11 cellular contexts compared by ENCODE assay signal in genomic region chr3:46369675-46370132, GRCh38. TPM values are rescaled to one million over a fixed set of nuclear protein-coding genes. Genes with fewer than 3 reads are reported as not detected.
A peak's percentile ranks its signal among the peaks of the same experiment; 100 is the strongest.
DNase-seq lines count a peak whose midpoint lies in the region; ATAC-seq and TF ChIP-seq lines count a peak whose summit lies in the region.
"Had no signal": no experiment of that assay in that cellular context is flagged by ENCODE, and none has a peak within 500 bp of the region (broad histone marks: within the 10 kb centered on the region; RNA-seq: fewer than 3 reads in every experiment).

No MANE protein-coding gene starts in this region.

- H3K36me3 ChIP-seq in left ventricle myocardium inferior = no peaks in the 10 kb centered on the region
- H3K36me3 ChIP-seq: adrenal gland had no signal

- H3K27ac ChIP-seq in left ventricle myocardium inferior (replicated peaks) = no peak overlapping the region

- no peak for TF ChIP-seq CTCF in left ventricle myocardium inferior (IDR thresholded peaks at IDR 0.05; ENCODE audit: borderline replicate concordance)

- H3K4me3 ChIP-seq in left ventricle myocardium inferior = no peak overlapping the region
- H3K4me3 ChIP-seq: adrenal gland had no signal

- no peaks in the 10 kb centered on the region for H3K9me3 ChIP-seq in left ventricle myocardium inferior (replicated peaks)
- H3K9me3 ChIP-seq: adrenal gland had no signal

- peak; percentile 75 for DNase-seq in activated CD8-positive, alpha-beta memory T cell treated with anti-CD3 and anti-CD28 coated beads, Interleukin-2, amount 50 U/mL, for 48 hours
- DNase-seq in stimulated activated CD4-positive, alpha-beta T cell treated with anti-CD3 and anti-CD28 coated beads, TNF-alpha, amount 100 ng/mL, for 48 hours (ENCODE audit: low read depth in 3 of 3) = peak in 2 of 3 donors; percentile 20 to 27
- DNase-seq in globus pallidus (ENCODE audit: low spot score) (no peak), NCI-H524 treated with DMSO at 0.1 percent for 48 hours (lab: John Stamatoyannopoulos, UW) (no peak), AG08396 (ENCODE audit: low spot score) (no peak), left ventricle myocardium inferior (no peak)
- DNase-seq: NCI-H1105, SIG-M5 had no signal

- no peaks in the 10 kb centered on the region for H3K4me1 ChIP-seq in left ventricle myocardium inferior

- H3K27me3 ChIP-seq in left ventricle myocardium inferior (ENCODE audit: low read depth) = peaks cover 62% of the 10 kb centered on the region

- ATAC-seq in GM18867 (IDR thresholded peaks at IDR 0.05; ENCODE audit: unreplicated experiment) = peak; percentile 59
- peak; percentile 61 for ATAC-seq in HG02798 (IDR thresholded peaks at IDR 0.05; ENCODE audit: poor library complexity, unreplicated experiment)

- intact Hi-C loops in left ventricle myocardium inferior (cut with micrococcal nuclease) = no loop called here

RNA-seq across cellular contexts. Expression of gene CCR5, which starts 1.0 kb away (rescaled TPM):
- 0.22 TPM for total RNA-seq in left ventricle myocardium inferior

RNA-seq across cellular contexts. Expression of gene CCR2, which starts 15.8 kb away (rescaled TPM):
- 0.63 TPM for total RNA-seq in left ventricle myocardium inferior

RNA-seq across cellular contexts. Expression of gene CCRL2, which starts 37.4 kb away (rescaled TPM):
- 1.5 TPM for total RNA-seq in left ventricle myocardium inferior

Comparison
In these comparisons a context has a peak if more than half of its experiments do, and no peak if none do; other contexts are left out.
1. DNase-seq: peak in activated CD8-positive, alpha-beta memory T cell treated with anti-CD3 and anti-CD28 coated beads, Interleukin-2, amount 50 U/mL, for 48 hours (single experiment) and stimulated activated CD4-positive, alpha-beta T cell treated with anti-CD3 and anti-CD28 coated beads, TNF-alpha, amount 100 ng/mL, for 48 hours (2 of 3); none in globus pallidus (single experiment), NCI-H524 treated with DMSO at 0.1 percent for 48 hours (single experiment), AG08396 (single experiment) and left ventricle myocardium inferior (single experiment).